In the genomic region with DNA sequence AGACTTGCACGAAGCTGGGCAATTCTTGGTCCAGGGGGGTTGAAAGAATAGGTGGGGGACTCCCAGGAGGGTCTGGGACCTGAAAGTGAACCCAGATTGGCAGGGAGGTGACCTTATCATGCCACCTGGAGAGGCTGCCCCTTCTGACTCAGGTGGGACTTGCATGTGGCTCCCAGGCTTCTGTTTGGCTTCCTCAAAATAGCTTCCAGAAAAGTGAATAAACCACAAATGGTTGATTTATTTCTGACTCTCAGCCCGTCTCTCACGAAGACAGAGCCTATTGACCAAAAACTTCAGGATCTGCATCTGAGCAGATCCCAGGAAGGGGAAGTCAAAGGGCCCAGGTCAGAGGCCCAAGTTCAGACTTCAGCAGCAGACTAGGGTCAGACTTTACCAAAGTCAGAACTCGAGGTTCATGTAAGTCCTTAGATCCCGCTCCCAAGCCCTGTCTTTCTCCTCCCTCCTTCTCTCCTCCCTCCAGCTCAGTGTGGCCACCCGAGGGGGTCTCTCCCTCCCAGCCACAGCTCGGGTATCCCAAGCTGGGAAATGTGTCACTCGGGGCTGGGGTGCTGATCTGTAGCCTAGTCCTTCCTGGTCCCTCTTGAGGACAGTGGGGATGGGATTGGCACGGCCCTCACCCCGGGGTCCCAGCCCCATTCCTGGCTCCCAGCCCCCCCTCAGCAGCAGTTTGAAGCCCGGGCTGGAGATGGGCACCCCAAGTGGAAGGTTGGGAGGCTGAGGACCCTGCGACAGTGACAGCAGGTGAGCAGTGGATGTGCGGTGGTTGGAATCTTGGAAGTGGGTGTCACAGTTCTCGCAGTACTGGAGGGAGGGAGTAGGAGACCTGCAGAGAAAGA, we compare ENCODE assay signal across 11 cellular contexts. TPM values are rescaled to one million over a fixed set of nuclear protein-coding genes. Genes with fewer than 3 reads are reported as not detected.
DNase-seq lines count a peak whose midpoint lies in the region; ATAC-seq and TF ChIP-seq lines count a peak whose summit lies in the region.
"Had no signal": no experiment of that assay in that cellular context is flagged by ENCODE, and none has a peak within 500 bp of the region (broad histone marks: within the 10 kb centered on the region; RNA-seq: fewer than 3 reads in every experiment).

No MANE protein-coding gene starts in this region.

- intact Hi-C loops in psoas muscle (cut with DNase I): loop anchor here in 1 of 2 donors (5.0 kb wide), 1 partner anchor 115 kb away; a partner anchor contains a TSS
- intact Hi-C loops in PC-3 (cut with micrococcal nuclease): no loop called here

- ATAC-seq in activated T-cell treated with anti-CD3 and anti-CD28 coated beads, Interleukin-2, amount 50 U/mL, for 72 hours (replicated peaks in 1 of 2): no peak
- no peak for ATAC-seq in stimulated activated naive B cell treated with anti-CD40 and anti-IgM and Interleukin-4, amounts not matched to agents 10 μg/mL and 1 μg/mL and 100 μg/mL, for 72 hours (replicated peaks)
- ATAC-seq in psoas muscle: no peak
- ATAC-seq in PC-3: no peak

- H3K9ac ChIP-seq in OCI-LY3 (ENCODE audit: low read length) (no peak overlapping the region), PC-3 (ENCODE audit: low read length) (no peak overlapping the region)

- no peak for TF ChIP-seq CTCF in OCI-LY3 (IDR thresholded peaks at IDR 0.05; ENCODE audit: low read depth, low read length)
- no peak for TF ChIP-seq CTCF in psoas muscle (IDR thresholded peaks at IDR 0.05)
- TF ChIP-seq CTCF in PC-3 (conservative IDR thresholded peaks at IDR 0.05; ENCODE audit: low read depth, low read length): no peak

- 89 to 90% (median 89%) methylated on average over 13 to 14 of the region's 14 CpGs for WGBS in psoas muscle, 3 donors

- H3K9me3 Mint-ChIP-seq in activated T-cell treated with anti-CD3 and anti-CD28 coated beads, Interleukin-2, amount 50 U/mL, for 72 hours: no peaks in the 10 kb centered on the region
- no peaks in the 10 kb centered on the region for H3K9me3 Mint-ChIP-seq in stimulated activated naive B cell treated with anti-CD40 and anti-IgM and Interleukin-4, amounts not matched to agents 10 μg/mL and 1 μg/mL and 100 μg/mL, for 72 hours

- no peak overlapping the region for H3K4me3 ChIP-seq in OCI-LY3 (ENCODE audit: low read length)
- H3K4me3 ChIP-seq in effector memory CD4-positive, alpha-beta T cell (ENCODE audit: insufficient read depth, low read depth, low read length, poor library complexity, severe bottlenecking): no peak overlapping the region
- H3K4me3 ChIP-seq in psoas muscle: no peak overlapping the region
- H3K4me3 ChIP-seq in PC-3 (ENCODE audit: low read length): no peak overlapping the region

- H2AFZ ChIP-seq in OCI-LY3 (ENCODE audit: low read depth, low read length): no peak overlapping the region
- no peak overlapping the region for H2AFZ ChIP-seq in PC-3 (ENCODE audit: low read length)

- H3K27ac Mint-ChIP-seq in activated T-cell treated with anti-CD3 and anti-CD28 coated beads, Interleukin-2, amount 50 U/mL, for 72 hours: peak overlapping the region; percentile 6
- H3K27ac Mint-ChIP-seq in stimulated activated naive B cell treated with anti-CD40 and anti-IgM and Interleukin-4, amounts not matched to agents 10 μg/mL and 1 μg/mL and 100 μg/mL, for 72 hours: peak overlapping the region; percentile 92

- peaks cover 37% of the 10 kb centered on the region for H3K4me1 ChIP-seq in OCI-LY3 (ENCODE audit: low read length)
- peaks cover 59% of the 10 kb centered on the region for H3K4me1 ChIP-seq in effector memory CD4-positive, alpha-beta T cell (ENCODE audit: control insufficient read depth, insufficient read depth, low read length, poor library complexity, severe bottlenecking)
- peaks cover 58% of the 10 kb centered on the region for H3K4me1 ChIP-seq in psoas muscle
- peaks cover 55% of the 10 kb centered on the region for H3K4me1 ChIP-seq in PC-3 (ENCODE audit: insufficient read depth, low read length)

- CTCF ChIA-PET in PC-3 (lab: Charles Lee): no interaction called here

- H3K27ac ChIP-seq in OCI-LY3 (ENCODE audit: low read length) (0 out of 2 replicates have a peak overlapping the region, but pooled peaks have one; percentile 18), psoas muscle (no peak overlapping the region), PC-3 (ENCODE audit: low read length) (no peak overlapping the region)
- H3K27ac ChIP-seq in effector memory CD4-positive, alpha-beta T cell (ENCODE audit: insufficient read depth, low read length, poor library complexity, severe bottlenecking): peak overlapping the region; percentile 12

- peaks cover 85% of the 10 kb centered on the region for H3K4me1 Mint-ChIP-seq in activated T-cell treated with anti-CD3 and anti-CD28 coated beads, Interleukin-2, amount 50 U/mL, for 72 hours (ENCODE audit: low read depth)
- H3K4me1 Mint-ChIP-seq in stimulated activated naive B cell treated with anti-CD40 and anti-IgM and Interleukin-4, amounts not matched to agents 10 μg/mL and 1 μg/mL and 100 μg/mL, for 72 hours: peaks cover 61 to 85% of the 10 kb centered on the region in 2 donors

- no peaks in the 10 kb centered on the region for H3K27me3 Mint-ChIP-seq in activated T-cell treated with anti-CD3 and anti-CD28 coated beads, Interleukin-2, amount 50 U/mL, for 72 hours (ENCODE audit: low read depth)
- no peaks in the 10 kb centered on the region for H3K27me3 Mint-ChIP-seq in stimulated activated naive B cell treated with anti-CD40 and anti-IgM and Interleukin-4, amounts not matched to agents 10 μg/mL and 1 μg/mL and 100 μg/mL, for 72 hours

- H3K36me3 Mint-ChIP-seq in activated T-cell treated with anti-CD3 and anti-CD28 coated beads, Interleukin-2, amount 50 U/mL, for 72 hours (ENCODE audit: insufficient read depth in 2 of 2): peaks cover 21 to 23% of the 10 kb centered on the region in 2 donors
- H3K36me3 Mint-ChIP-seq in stimulated activated naive B cell treated with anti-CD40 and anti-IgM and Interleukin-4, amounts not matched to agents 10 μg/mL and 1 μg/mL and 100 μg/mL, for 72 hours: peaks cover 54 to 74% of the 10 kb centered on the region in 2 donors

- H3K9me3 ChIP-seq in OCI-LY3 (ENCODE audit: insufficient read depth, low read length) (peaks cover 3% of the 10 kb centered on the region; the same call in 1 of the 2 replicates), psoas muscle (no peaks in the 10 kb centered on the region), PC-3 (ENCODE audit: low read length) (no peaks in the 10 kb centered on the region)
- H3K9me3 ChIP-seq in effector memory CD4-positive, alpha-beta T cell (ENCODE audit: control insufficient read depth, low read length): no peaks in the 10 kb centered on the region

- H3K27me3 ChIP-seq in OCI-LY3 (ENCODE audit: low read depth, low read length) (no peaks in the 10 kb centered on the region), psoas muscle (ENCODE audit: insufficient read depth in 3 of 3, low read length in 2 of 3) (no peaks in the 10 kb centered on the region), PC-3 (ENCODE audit: low read length) (no peaks in the 10 kb centered on the region)
- H3K27me3 ChIP-seq in effector memory CD4-positive, alpha-beta T cell (replicated peaks; ENCODE audit: control insufficient read depth, insufficient read depth, low read length, poor library complexity, severe bottlenecking): no peaks in the 10 kb centered on the region

- H3K9me2 ChIP-seq in PC-3 (replicated peaks; ENCODE audit: low read length): no peaks in the 10 kb centered on the region

- H3K79me2 ChIP-seq in OCI-LY3 (ENCODE audit: low read length): peaks cover 51% of the 10 kb centered on the region
- H3K79me2 ChIP-seq in PC-3 (ENCODE audit: low read length): peaks cover 64% of the 10 kb centered on the region

- peak overlapping the region; percentile 95 for H3K4me3 Mint-ChIP-seq in activated T-cell treated with anti-CD3 and anti-CD28 coated beads, Interleukin-2, amount 50 U/mL, for 72 hours
- H3K4me3 Mint-ChIP-seq in stimulated activated naive B cell treated with anti-CD40 and anti-IgM and Interleukin-4, amounts not matched to agents 10 μg/mL and 1 μg/mL and 100 μg/mL, for 72 hours: peak overlapping the region; percentile 95 to 97

- POLR2A ChIA-PET in PC-3 (lab: Charles Lee; ENCODE audit: unreplicated experiment): no interaction called here

- DNase-seq in activated T-cell treated with anti-CD3 and anti-CD28 coated beads, Interleukin-2, amount 50 U/mL, for 72 hours: no peak
- no peak for DNase-seq in activated T-cell treated with anti-CD3 and anti-CD28 coated beads, Interleukin-2, amount 50 U/mL, for 48 hours
- no peak for DNase-seq in effector memory CD4-positive, alpha-beta T cell
- peak; percentile 28 for DNase-seq in stimulated activated naive B cell treated with anti-CD40 and anti-IgM and Interleukin-4, amounts not matched to agents 10 μg/mL and 1 μg/mL and 100 μg/mL, for 72 hours
- DNase-seq in psoas muscle (no peak), PC-3 (no peak), NCI-H82 treated with DMSO at 0.1 percent for 48 hours (lab: John Stamatoyannopoulos, UW; ENCODE audit: unreplicated experiment) (no peak)
- DNase-seq: activated CD4-positive, alpha-beta T cell treated with anti-CD3 and anti-CD28 coated beads for 48 hours; NCI-H2029; stimulated activated CD4-positive, alpha-beta T cell treated with anti-CD3 and anti-CD28 coated beads, Interleukin-4, amount 100 ng/mL, for 24 hours had no signal

- BruUV-seq in PC-3 (replicated peaks; lab: Mats Ljungman, UMichigan): no TSS peak

- peaks cover 17% of the 10 kb centered on the region for H3K36me3 ChIP-seq in OCI-LY3 (replicated peaks; ENCODE audit: low read depth, low read length)
- H3K36me3 ChIP-seq in effector memory CD4-positive, alpha-beta T cell (ENCODE audit: control insufficient read depth, insufficient read depth, low read length): peaks cover 13% of the 10 kb centered on the region
- peaks cover 3 to 35% of the 10 kb centered on the region in 2 donors for H3K36me3 ChIP-seq in psoas muscle (ENCODE audit: insufficient read depth in 1 of 2, low read depth in 1 of 2)
- peaks cover 5% of the 10 kb centered on the region for H3K36me3 ChIP-seq in PC-3 (ENCODE audit: low read depth, low read length)

- H3F3A ChIP-seq in PC-3 (ENCODE audit: low read length, unreplicated experiment): no peaks in the 10 kb centered on the region

- H4K20me1 ChIP-seq in OCI-LY3 (ENCODE audit: insufficient read depth, low read length) (no peaks in the 10 kb centered on the region), PC-3 (ENCODE audit: low read length) (peaks cover 4% of the 10 kb centered on the region; the same call in 1 of the 2 replicates)

- H3K4me2 ChIP-seq in OCI-LY3 (ENCODE audit: low read length): no peak overlapping the region
- H3K4me2 ChIP-seq in PC-3 (ENCODE audit: low read length): no peak overlapping the region

RNA-seq across cellular contexts. Expression of a gene that starts 1.5 kb away (rescaled TPM):
- total RNA-seq in activated T-cell treated with anti-CD3 and anti-CD28 coated beads, Interleukin-2, amount 50 U/mL, for 72 hours: 10 to 100 TPM; 21.1 to 22.5 TPM
- total RNA-seq in psoas muscle: 10 to 100 TPM; 13.5 to 21.2 (median 16.1) TPM
- 10 to 100 TPM; 19.4 to 36.0 (median 22.9) TPM for polyA plus RNA-seq in psoas muscle
- 26.3 and 33.2 TPM in 2 replicates for total RNA-seq in PC-3 (2014; rRNA removed)

RNA-seq across cellular contexts. Expression of a gene that starts 2.7 kb away (rescaled TPM):
- 10 to 100 TPM; 30.3 to 37.7 TPM for total RNA-seq in activated T-cell treated with anti-CD3 and anti-CD28 coated beads, Interleukin-2, amount 50 U/mL, for 72 hours
- total RNA-seq in psoas muscle (10 to 100 TPM; 13.6 to 22.6 (median 15.3) TPM), PC-3 (2014; rRNA removed) (11.8 and 14.9 TPM in 2 replicates)
- polyA plus RNA-seq in psoas muscle: 10 to 100 TPM; 23.5 to 49.7 (median 24.2) TPM

RNA-seq across cellular contexts. Expression of a gene that starts 3.8 kb away (rescaled TPM):
- total RNA-seq in activated T-cell treated with anti-CD3 and anti-CD28 coated beads, Interleukin-2, amount 50 U/mL, for 72 hours: 100 to 1,000 TPM; 208 to 209 TPM
- 100 to 1,000 TPM; 102 to 129 (median 103) TPM for total RNA-seq in psoas muscle
- 100 to 1,000 TPM; 151 to 208 (median 160) TPM for polyA plus RNA-seq in psoas muscle
- total RNA-seq in PC-3 (2014; rRNA removed): 227 and 267 TPM in 2 replicates

RNA-seq across cellular contexts. Expression of a gene that starts 6.4 kb away (rescaled TPM):
- total RNA-seq in activated T-cell treated with anti-CD3 and anti-CD28 coated beads, Interleukin-2, amount 50 U/mL, for 72 hours: 1 to 10 TPM; 5.0 to 6.0 TPM
- 1 to 10 TPM; 1.9 to 3.0 (median 2.3) TPM for total RNA-seq in psoas muscle
- polyA plus RNA-seq in psoas muscle: 1 to 10 TPM; 1.8 to 3.5 (median 2.0) TPM
- 1.6 and 2.2 TPM in 2 replicates for total RNA-seq in PC-3 (2014; rRNA removed)

RNA-seq across cellular contexts. Expression of a gene that starts 7.7 kb away (rescaled TPM):
- 10 to 100 TPM; 21.3 to 26.9 TPM for total RNA-seq in activated T-cell treated with anti-CD3 and anti-CD28 coated beads, Interleukin-2, amount 50 U/mL, for 72 hours
- total RNA-seq in psoas muscle (1 to 10 TPM; 1.7 to 8.4 (median 3.0) TPM), PC-3 (2014; rRNA removed) (5.0 and 5.3 TPM in 2 replicates)
- 1 to 10 TPM; 2.5 to 2.9 (median 2.9) TPM for polyA plus RNA-seq in psoas muscle

Comparison
In these comparisons a context has a peak if more than half of its experiments do, and no peak if none do; other contexts are left out.
1. H3K27ac ChIP-seq: peak in OCI-LY3 (single experiment) and effector memory CD4-positive, alpha-beta T cell (single experiment); none in psoas muscle (single experiment) and PC-3 (single experiment).